Comparison of ENCODE assay signal across 26 cellular contexts in the genomic region with DNA sequence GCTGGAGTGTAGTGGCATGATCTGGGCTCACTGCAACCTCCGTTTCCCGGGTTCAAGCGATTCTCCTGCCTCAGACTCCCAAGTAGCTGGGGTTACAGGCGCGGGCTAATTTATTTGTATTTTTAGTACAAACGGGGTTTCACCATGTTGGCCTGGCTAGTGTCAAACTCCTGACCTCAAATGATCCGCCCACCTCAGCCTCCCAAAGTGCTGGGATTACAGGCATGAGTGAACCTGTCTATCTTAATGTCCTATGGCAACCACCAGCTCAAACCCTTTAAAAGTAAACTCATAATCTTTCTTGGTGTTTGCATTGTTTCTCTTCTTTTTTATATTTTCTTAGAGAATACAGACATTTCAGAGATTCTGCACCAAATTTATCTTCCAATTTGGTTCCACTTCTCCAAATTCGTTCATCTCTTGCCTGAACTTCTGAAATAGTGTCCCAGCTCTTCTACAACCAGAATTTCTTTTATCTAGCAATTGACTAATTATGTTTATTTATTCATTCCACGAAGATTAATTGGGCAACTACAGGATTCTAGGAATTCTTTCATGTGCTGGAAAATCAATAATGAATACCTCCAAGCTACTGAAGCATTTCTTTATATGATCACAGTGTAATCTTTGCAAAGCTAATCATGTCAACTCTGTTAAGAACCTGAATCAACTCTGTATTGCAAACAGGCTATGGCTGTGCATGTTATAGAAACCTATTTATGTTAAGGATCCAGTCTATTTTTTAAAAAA. TPM values are rescaled to one million over a fixed set of nuclear protein-coding genes. Genes with fewer than 3 reads are reported as not detected.
"Had no signal": no experiment of that assay in that cellular context is flagged by ENCODE, and none has a peak within 500 bp of the region (broad histone marks: within the 10 kb centered on the region; RNA-seq: fewer than 3 reads in every experiment).

No MANE protein-coding gene starts in this region.

- H3K27ac ChIP-seq: body of pancreas, KMS-11, SK-N-MC had no signal

- H3K4me3 ChIP-seq: body of pancreas, SK-N-MC had no signal

- FAIRE-seq: bronchial epithelial cell had no signal

- H3K27me3 ChIP-seq: body of pancreas had no signal

- DNase-seq: activated CD4-positive, alpha-beta T cell treated with anti-CD3 and anti-CD28 coated beads for 4 hours; activated CD8-positive, alpha-beta memory T cell treated with anti-CD3 and anti-CD28 coated beads, Interleukin-2, amount 50 U/mL, for 48 hours; activated CD8-positive, alpha-beta T cell treated with anti-CD3 and anti-CD28 coated beads, Interleukin-2, amount 10 ng/mL, durations not matched to agents 7 days and 5 days; activated effector memory CD4-positive, alpha-beta T cell treated with Interleukin-2 at 50 U/mL for 16 hours; activated naive CD4-positive, alpha-beta T cell; activated T-cell treated with anti-CD3 and anti-CD28 coated beads, Interleukin-2, amount 50 U/mL, for 1 hour; aorta; body of pancreas; central memory CD4-positive, alpha-beta T cell; NCI-H1092 treated with DMSO at 0.1 percent for 48 hours; NCI-H1436 treated with DMSO at 0.1 percent for 48 hours; NCI-H187; NCI-H2081; NCI-H2227 treated with DMSO at 0.1 percent for 48 hours; NCI-H526 treated with DMSO at 0.1 percent for 48 hours; NCI-H82; RPMI8226; T-cell; T-helper 2 cell had no signal

- H3K9me3 ChIP-seq: body of pancreas had no signal

RNA-seq across cellular contexts. Expression of a gene that starts 60.0 kb away (rescaled TPM):
- total RNA-seq: activated CD8-positive, alpha-beta T cell treated with anti-CD3 and anti-CD28 coated beads, Interleukin-2, amount 10 ng/mL, durations not matched to agents 7 days and 5 days; activated T-helper 1 cell treated with anti-CD3 and anti-CD28 coated beads, Interleukin-12 subunit alpha, Interleukin-12 subunit beta, Interleukin-2, Interleukin-4 antibody, amounts not matched to agents 30 ng/mL and 10 ng/mL and 1 ng/mL, durations not matched to agents 14 hours and 24 hours and 36 hours; body of pancreas; bronchial epithelial cell; MCF 10A; NCI-H460; OCI-LY7; T-cell had no signal
